18 cellular contexts compared by ENCODE assay signal in genomic region chr10:95382596-95382995, GRCh38.
"Had no signal": no experiment of that assay in that cellular context is flagged by ENCODE, and none has a peak within 500 bp of the region (broad histone marks: within the 10 kb centered on the region; RNA-seq: fewer than 3 reads in every experiment).

No MANE protein-coding gene starts in this region.

- H3K36me3 ChIP-seq: cardiac muscle cell, uterus had no signal

- H3K4me1 ChIP-seq: foreskin keratinocyte, psoas muscle, uterus had no signal

- ATAC-seq: foreskin keratinocyte, sciatic nerve had no signal

- H3K36me3 Mint-ChIP-seq: naive B cell had no signal

- H3K27ac ChIP-seq: cardiac muscle cell, foreskin keratinocyte, psoas muscle, skin epidermis had no signal

- H3K9me3 Mint-ChIP-seq: nephron progenitor cell had no signal

- H3K27ac Mint-ChIP-seq: naive B cell, nephron progenitor cell had no signal

- DNase-seq: cerebellar nuclear complex; dermis blood vessel endothelial cell; foreskin keratinocyte; islet precursor cell; left ventricle myocardium superior; mesenchymal stem cell; midbrain; naive B cell; nephron progenitor cell; psoas muscle; stimulated activated CD4-positive, alpha-beta T cell treated with anti-CD3 and anti-CD28 coated beads, Interleukin-12 subunit alpha, Interleukin-12 subunit beta, amount 100 ng/mL, for 4 hours; stimulated activated naive CD4-positive, alpha-beta T cell treated with Interleukin-2 at 50 U/mL for 16 hours; trophoblast cell; uterus had no signal

- H3K4me1 Mint-ChIP-seq: nephron progenitor cell had no signal

- H3K4me3 ChIP-seq: cardiac muscle cell, lung, psoas muscle, skin epidermis, uterus had no signal

- H3K4me3 Mint-ChIP-seq: naive B cell, nephron progenitor cell had no signal

- H3K9me3 ChIP-seq: psoas muscle, uterus had no signal

- H3K27me3 ChIP-seq: cardiac muscle cell, uterus had no signal
